1 cellular context compared by ENCODE assay signal in genomic region chr3:159989973-159990846, GRCh38.
TF ChIP-seq lines count a peak whose summit lies in the region.

No MANE protein-coding gene starts in this region.

TF ChIP-seq in K562, 482 proteins besides CTCF, POLR2A, EP300 and RAD21 (continued from another document):
- TF ChIP-seq PBX2 (CRISPR knock-in tag; IDR thresholded peaks at IDR 0.05; ENCODE audit: low read depth) (no peak), PBX2 (tag; conservative IDR thresholded peaks at IDR 0.05; ENCODE audit: low read depth) (0 out of 2 replicates have a peak, but pooled peaks have one; percentile 22)
